10 cellular contexts compared by ENCODE assay signal in genomic region chr20:25297141-25297905, GRCh38. TPM values are rescaled to one million over a fixed set of nuclear protein-coding genes. Genes with fewer than 3 reads are reported as not detected.
A peak's percentile ranks its signal among the peaks of the same experiment; 100 is the strongest.
DNase-seq lines count a peak whose midpoint lies in the region; ATAC-seq and TF ChIP-seq lines count a peak whose summit lies in the region.
"Had no signal": no experiment of that assay in that cellular context is flagged by ENCODE, and none has a peak within 500 bp of the region (broad histone marks: within the 10 kb centered on the region; RNA-seq: fewer than 3 reads in every experiment).

No MANE protein-coding gene starts in this region.

- POLR2A ChIA-PET in AG04450 (lab: Yijun Ruan, JAX), result interaction anchor here (0.6 kb wide), 1 partner anchor 27 kb away, joined by 11 read pairs; no protein-coding TSS in a partner anchor

- no peaks in the 10 kb centered on the region for H3K27me3 ChIP-seq in AG04450 (ENCODE audit: control insufficient read depth, insufficient read depth, low read length)

- DNase-seq in AG04450 (ENCODE audit: low read depth, low spot score) (no peak), GM19238 (ENCODE audit: insufficient read length, low spot score) (peak; percentile 71), caudate nucleus (lab: John Stamatoyannopoulos, UW) (no peak), iPS-NIHi7 (ENCODE audit: extremely low spot score) (no peak), HK-2 (ENCODE audit: unreplicated experiment) (no peak), GF-D8 (lab: John Stamatoyannopoulos, UW) (no peak), SKM-1 (lab: John Stamatoyannopoulos, UW; ENCODE audit: unreplicated experiment) (no peak)
- DNase-seq: DMS79, naive B cell had no signal

- H3K4me3 ChIP-seq in AG04450 (ENCODE audit: low read depth, low read length), result no peak overlapping the region

- peak; percentile 44 for ATAC-seq in HG03039 (IDR thresholded peaks at IDR 0.05; ENCODE audit: unreplicated experiment)

- no peak for TF ChIP-seq CTCF in AG04450 (IDR thresholded peaks at IDR 0.05; ENCODE audit: low read depth, low read length)

- H3K9me3 ChIP-seq in AG04450 (ENCODE audit: control insufficient read depth, insufficient read depth, low read length), result no peaks in the 10 kb centered on the region

- peak overlapping the region; percentile 47 for H3K27ac ChIP-seq in AG04450 (ENCODE audit: low read depth, low read length)
- H3K27ac ChIP-seq in caudate nucleus (ENCODE audit: low read depth, low read length), result peak overlapping the region; percentile 64

- CTCF ChIA-PET in AG04450 (lab: Charles Lee), result interaction anchor here (3.5 kb wide), 1 partner anchor 18 kb away, joined by 7 read pairs; no protein-coding TSS in a partner anchor

RNA-seq across cellular contexts. Expression of gene PYGB, which starts 49.4 kb away (rescaled TPM):
- 43.2 and 60.0 TPM in 2 replicates for polyA plus RNA-seq in AG04450 (2011; rRNA removed)
- 70.7 and 104 TPM in 2 replicates for polyA minus RNA-seq in AG04450 (2011; rRNA and poly(A)+ RNA removed)
